ENCODE assay signal across 18 cellular contexts in genomic region chr6:81814365-81815109, GRCh38.
A peak's percentile ranks its signal among the peaks of the same experiment; 100 is the strongest.
DNase-seq lines count a peak whose midpoint lies in the region; ATAC-seq and TF ChIP-seq lines count a peak whose summit lies in the region.
"Had no signal": no experiment of that assay in that cellular context is flagged by ENCODE, and none has a peak within 500 bp of the region (broad histone marks: within the 10 kb centered on the region; RNA-seq: fewer than 3 reads in every experiment).

No MANE protein-coding gene starts in this region.

- no peak overlapping the region for H2AFZ ChIP-seq in GM23338

- no peaks in the 10 kb centered on the region for H3K36me3 ChIP-seq in GM23338 (ENCODE audit: insufficient read depth)
- H3K36me3 ChIP-seq: right lobe of liver had no signal

- H3K9me3 Mint-ChIP-seq in GM23338, result no peaks in the 10 kb centered on the region
- H3K9me3 Mint-ChIP-seq: stimulated activated naive B cell treated with anti-CD40 and anti-IgM and Interleukin-4, amounts not matched to agents 10 μg/mL and 1 μg/mL and 100 μg/mL, for 72 hours; WTC11 had no signal

- H4K20me1 ChIP-seq in GM23338 (replicated peaks; ENCODE audit: insufficient read depth), result no peaks in the 10 kb centered on the region

- H3K4me3 Mint-ChIP-seq in GM23338, result no peak overlapping the region
- H3K4me3 Mint-ChIP-seq: CD4-positive, alpha-beta memory T cell; stimulated activated naive B cell treated with anti-CD40 and anti-IgM and Interleukin-4, amounts not matched to agents 10 μg/mL and 1 μg/mL and 100 μg/mL, for 72 hours; WTC11 had no signal

- no peaks in the 10 kb centered on the region; the same call in 1 of the 3 replicates for H3K4me1 Mint-ChIP-seq in GM23338
- H3K4me1 Mint-ChIP-seq: WTC11 had no signal

- DNase-seq in ELR (ENCODE audit: low read depth) (peak; percentile 24), MV-4-11 (lab: John Stamatoyannopoulos, UW) (peak; percentile 36), fibroblast of mammary gland (ENCODE audit: low read depth) (peak; percentile 71), retinal pigment epithelial cell (ENCODE audit: low read depth) (peak; percentile 52), GM23338 (ENCODE audit: low spot score) (no peak), dermis blood vessel endothelial cell (no peak), left colon (no peak)
- DNase-seq in activated T-cell treated with anti-CD3 and anti-CD28 coated beads, Interleukin-2, amount 50 U/mL, for 48 hours, result no peak
- DNase-seq: activated CD8-positive, alpha-beta memory T cell treated with anti-CD3 and anti-CD28 coated beads, Interleukin-2, amount 50 U/mL, for 48 hours; CD4-positive, alpha-beta memory T cell; foreskin melanocyte; islet precursor cell; NCI-H1048; right lobe of liver; stimulated activated CD4-positive, alpha-beta T cell treated with anti-CD3 and anti-CD28 coated beads, Interleukin-4, amount 100 ng/mL, for 4 hours; stimulated activated naive B cell treated with anti-CD40 and anti-IgM and Interleukin-4, amounts not matched to agents 10 μg/mL and 1 μg/mL and 100 μg/mL, for 72 hours had no signal

- no peaks in the 10 kb centered on the region for H3K36me3 Mint-ChIP-seq in GM23338 (ENCODE audit: low read depth)
- H3K36me3 Mint-ChIP-seq: CD4-positive, alpha-beta memory T cell; stimulated activated naive B cell treated with anti-CD40 and anti-IgM and Interleukin-4, amounts not matched to agents 10 μg/mL and 1 μg/mL and 100 μg/mL, for 72 hours; WTC11 had no signal

- no peaks in the 10 kb centered on the region for H3K4me1 ChIP-seq in GM23338 (ENCODE audit: insufficient read depth)
- H3K4me1 ChIP-seq: right lobe of liver had no signal

- no peak for ATAC-seq in GM23338
- ATAC-seq in left colon, result no peak
- ATAC-seq: stimulated activated naive B cell treated with anti-CD40 and anti-IgM and Interleukin-4, amounts not matched to agents 10 μg/mL and 1 μg/mL and 100 μg/mL, for 72 hours; WTC11 had no signal

- peaks cover 9% of the 10 kb centered on the region for H3K9me2 ChIP-seq in GM23338 (ENCODE audit: insufficient read depth)

- no peak for TF ChIP-seq CTCF in fibroblast of mammary gland (conservative IDR thresholded peaks at IDR 0.05; ENCODE audit: control insufficient read depth, insufficient read depth, low read depth, low read length)
- no peak for TF ChIP-seq CTCF in retinal pigment epithelial cell (conservative IDR thresholded peaks at IDR 0.05; ENCODE audit: low read depth, low read length)
- TF ChIP-seq CTCF in GM23338 (conservative IDR thresholded peaks at IDR 0.05; ENCODE audit: low read depth in 2 of 2), result no peak

- H3K27ac Mint-ChIP-seq in GM23338, result no peak overlapping the region
- H3K27ac Mint-ChIP-seq: stimulated activated naive B cell treated with anti-CD40 and anti-IgM and Interleukin-4, amounts not matched to agents 10 μg/mL and 1 μg/mL and 100 μg/mL, for 72 hours; WTC11 had no signal

- H3K27ac ChIP-seq in GM23338 (ENCODE audit: low read depth), result no peak overlapping the region
- H3K27ac ChIP-seq: coronary artery, right lobe of liver had no signal

- intact Hi-C loops in left colon (cut with DNase I, micrococcal nuclease), result no loop called here

- H3K4me3 ChIP-seq in fibroblast of mammary gland (ENCODE audit: control insufficient read depth, low read depth, low read length) (no peak overlapping the region), retinal pigment epithelial cell (ENCODE audit: low read length) (no peak overlapping the region), GM23338 (no peak overlapping the region)
- H3K4me3 ChIP-seq: coronary artery, right lobe of liver had no signal

- H3K27me3 ChIP-seq in GM23338 (ENCODE audit: insufficient read depth), result no peaks in the 10 kb centered on the region
- H3K27me3 ChIP-seq: right lobe of liver had no signal

- no peak overlapping the region for H3K4me2 ChIP-seq in GM23338

- H3F3A ChIP-seq in GM23338 (replicated peaks; ENCODE audit: low read depth), result no peaks in the 10 kb centered on the region

- H3K79me2 ChIP-seq in GM23338 (replicated peaks; ENCODE audit: insufficient read depth), result no peaks in the 10 kb centered on the region

- peaks cover 2% of the 10 kb centered on the region for H3K27me3 Mint-ChIP-seq in GM23338 (ENCODE audit: insufficient read depth, low read depth, poor library complexity)

TF ChIP-seq in GM23338, 12 proteins besides CTCF, POLR2A, EP300 and RAD21 (continues in another document):
- no peak for TF ChIP-seq EZH2phosphoT487 (IDR thresholded peaks at IDR 0.05; ENCODE audit: unreplicated experiment)
- no peak for TF ChIP-seq JUNB (IDR thresholded peaks at IDR 0.05; ENCODE audit: unreplicated experiment)
- no peak for TF ChIP-seq ZNF114 (CRISPR knock-in tag; IDR thresholded peaks at IDR 0.05)
- TF ChIP-seq ZNF462 (CRISPR knock-in tag; IDR thresholded peaks at IDR 0.05), result no peak

Comparison
In these comparisons a context has a peak if more than half of its experiments do, and no peak if none do; other contexts are left out.
1. DNase-seq: peak in ELR (single experiment), MV-4-11 (single experiment), fibroblast of mammary gland (single experiment) and retinal pigment epithelial cell (single experiment); none in GM23338 (single experiment), dermis blood vessel endothelial cell (single experiment), activated T-cell treated with anti-CD3 and anti-CD28 coated beads, Interleukin-2, amount 50 U/mL, for 48 hours (0 of 2) and left colon (0 of 2).